19 cellular contexts compared by ENCODE assay signal in the genomic region with DNA sequence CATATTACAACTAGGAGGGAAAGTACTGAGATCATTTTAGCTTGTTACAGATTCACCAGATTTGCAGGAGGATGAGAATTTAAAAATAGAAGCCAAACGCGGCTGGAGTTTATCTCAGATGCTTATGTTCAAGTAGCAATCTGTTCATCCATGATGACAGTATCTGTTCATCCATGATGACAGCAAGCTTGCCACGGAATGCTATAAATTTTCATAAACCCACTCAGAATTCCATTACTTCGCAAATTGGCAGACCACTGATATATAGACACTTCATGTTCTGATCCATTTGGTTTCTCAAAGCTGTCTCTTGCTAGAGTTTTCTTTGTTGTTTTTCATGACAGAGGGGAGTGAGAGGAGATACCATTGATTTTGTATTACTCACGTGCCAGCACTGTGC.
DNase-seq lines count a peak whose midpoint lies in the region; ATAC-seq, FAIRE-seq and TF ChIP-seq lines count a peak whose summit lies in the region.
"Had no signal": no experiment of that assay in that cellular context is flagged by ENCODE, and none has a peak within 500 bp of the region (broad histone marks: within the 10 kb centered on the region; RNA-seq: fewer than 3 reads in every experiment).

No MANE protein-coding gene starts in this region.

- H3K9ac ChIP-seq in endothelial cell of umbilical vein (replicated peaks; ENCODE audit: extremely low read depth, insufficient read depth, low read length): no peak overlapping the region
- H3K9ac ChIP-seq: BLaER1 had no signal

- H3K27ac ChIP-seq in endothelial cell of umbilical vein (ENCODE audit: insufficient read depth, low read depth, low read length): no peak overlapping the region
- H3K27ac ChIP-seq in effector memory CD4-positive, alpha-beta T cell (ENCODE audit: insufficient read depth, low read length, poor library complexity, severe bottlenecking): no peak overlapping the region
- H3K27ac ChIP-seq: BLaER1, RWPE1 had no signal

- H3K79me2 ChIP-seq in endothelial cell of umbilical vein (ENCODE audit: control insufficient read depth, insufficient read depth, low read length): no peaks in the 10 kb centered on the region

- TF ChIP-seq CTCF in endothelial cell of umbilical vein (IDR thresholded peaks at IDR 0.05; ENCODE audit: extremely low read depth in 1 of 2, insufficient read depth in 1 of 2, low read depth in 1 of 2, low read length in 2 of 2): no peak

- intact Hi-C loops in endothelial cell of umbilical vein (cut with micrococcal nuclease): no loop called here

- H2AFZ ChIP-seq in endothelial cell of umbilical vein (ENCODE audit: low read depth, low read length): no peak overlapping the region
- H2AFZ ChIP-seq: GM23338 had no signal

- dilution Hi-C loops in endothelial cell of umbilical vein (cut with MboI; ENCODE audit: extremely low pct_ligation_motif_present, low sequenced_read_pairs): no loop called here

- no peaks in the 10 kb centered on the region for H4K20me1 ChIP-seq in endothelial cell of umbilical vein (replicated peaks; ENCODE audit: control insufficient read depth, extremely low read depth, insufficient read depth, low read length)
- H4K20me1 ChIP-seq: BLaER1 had no signal

- no peaks in the 10 kb centered on the region for H3K27me3 ChIP-seq in endothelial cell of umbilical vein (ENCODE audit: control insufficient read depth in 2 of 2, insufficient read depth in 2 of 2, low read length in 2 of 2)
- H3K27me3 ChIP-seq in effector memory CD4-positive, alpha-beta T cell (replicated peaks; ENCODE audit: control insufficient read depth, insufficient read depth, low read length, poor library complexity, severe bottlenecking): no peaks in the 10 kb centered on the region
- H3K27me3 ChIP-seq: BLaER1 had no signal

- no peak overlapping the region for H3K4me2 ChIP-seq in endothelial cell of umbilical vein (ENCODE audit: insufficient read depth, low read length)
- H3K4me2 ChIP-seq: BLaER1, GM23338 had no signal

- BruUV-seq in endothelial cell of umbilical vein (replicated peaks; lab: Mats Ljungman, UMichigan): no TSS peak

- H3K9me3 ChIP-seq in endothelial cell of umbilical vein (replicated peaks; ENCODE audit: control insufficient read depth, insufficient read depth, low read length): no peaks in the 10 kb centered on the region
- H3K9me3 ChIP-seq in effector memory CD4-positive, alpha-beta T cell (ENCODE audit: control insufficient read depth, low read length): no peaks in the 10 kb centered on the region
- H3K9me3 ChIP-seq: BLaER1 had no signal

- POLR2A ChIA-PET in endothelial cell of umbilical vein (lab: Charles Lee): no interaction called here

- CTCF ChIA-PET in endothelial cell of umbilical vein (lab: Charles Lee): interaction anchor here (2.4 kb wide), 1 partner anchor 97 kb away, joined by 12 read pairs; no protein-coding TSS in a partner anchor

- no peaks in the 10 kb centered on the region for H3K36me3 ChIP-seq in endothelial cell of umbilical vein (ENCODE audit: control insufficient read depth in 2 of 2, extremely low read depth in 1 of 2, insufficient read depth in 2 of 2, low read length in 2 of 2)
- H3K36me3 ChIP-seq in effector memory CD4-positive, alpha-beta T cell (ENCODE audit: control insufficient read depth, insufficient read depth, low read length): no peaks in the 10 kb centered on the region
- H3K36me3 ChIP-seq: BLaER1 had no signal

- no peak for TF ChIP-seq POLR2A in endothelial cell of umbilical vein (IDR thresholded peaks at IDR 0.05; ENCODE audit: low read depth, low read length)

- H3K9me1 ChIP-seq in endothelial cell of umbilical vein (replicated peaks; ENCODE audit: control insufficient read depth, extremely low read depth, insufficient read depth, low read length): no peaks in the 10 kb centered on the region

- ATAC-seq in HG03280 (IDR thresholded peaks at IDR 0.05; ENCODE audit: unreplicated experiment) (no peak), HG03571 (IDR thresholded peaks at IDR 0.05; ENCODE audit: unreplicated experiment) (no peak)
- ATAC-seq: CD8-positive, alpha-beta T cell; GM23338; HepG2; PC-3 had no signal

- DNase-seq in NCI-H69 (lab: John Stamatoyannopoulos, UW) (peak; percentile 62), amniotic epithelial cell (ENCODE audit: low read depth) (peak; percentile 12), endothelial cell of umbilical vein (ENCODE audit: low read depth, low spot score) (no peak), retina (peak; percentile 54)
- DNase-seq in effector memory CD4-positive, alpha-beta T cell: no peak
- DNase-seq: CD8-positive, alpha-beta T cell; DMS79; KG1; NCI-H146; NCI-H446; NCI-H82; PC-3; SW 1271 had no signal

- H3K4me1 ChIP-seq in endothelial cell of umbilical vein (ENCODE audit: control insufficient read depth, extremely low read depth, insufficient read depth, low read length): peaks cover 30% of the 10 kb centered on the region
- H3K4me1 ChIP-seq in effector memory CD4-positive, alpha-beta T cell (ENCODE audit: control insufficient read depth, insufficient read depth, low read length, poor library complexity, severe bottlenecking): no peaks in the 10 kb centered on the region
- H3K4me1 ChIP-seq: BLaER1 had no signal

- H3K4me3 ChIP-seq in endothelial cell of umbilical vein (replicated peaks in 1 of 3; ENCODE audit: insufficient read depth in 1 of 3, low read depth in 1 of 3, low read length in 3 of 3): no peak overlapping the region
- no peak overlapping the region for H3K4me3 ChIP-seq in effector memory CD4-positive, alpha-beta T cell (ENCODE audit: insufficient read depth, low read depth, low read length, poor library complexity, severe bottlenecking)
- H3K4me3 ChIP-seq: BLaER1, GM23338 had no signal

- FAIRE-seq in endothelial cell of umbilical vein (lab: Jason Lieb, UNC): peak; percentile 58
- FAIRE-seq: HepG2 had no signal

TF ChIP-seq in endothelial cell of umbilical vein, 7 proteins besides CTCF, POLR2A, EP300 and RAD21:
- TF ChIP-seq POLR2AphosphoS5 (IDR thresholded peaks at IDR 0.05; ENCODE audit: insufficient read depth, low read depth, low read length): no peak
- no peak for TF ChIP-seq JUN (IDR thresholded peaks at IDR 0.05; ENCODE audit: borderline replicate concordance, insufficient read depth, insufficient read length, low read depth)
- TF ChIP-seq, protein P1, sequence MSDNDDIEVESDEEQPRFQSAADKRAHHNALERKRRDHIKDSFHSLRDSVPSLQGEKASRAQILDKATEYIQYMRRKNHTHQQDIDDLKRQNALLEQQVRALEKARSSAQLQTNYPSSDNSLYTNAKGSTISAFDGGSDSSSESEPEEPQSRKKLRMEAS (IDR thresholded peaks at IDR 0.05; ENCODE audit: insufficient read depth, insufficient read length): no peak
- no peak for TF ChIP-seq FOS (IDR thresholded peaks at IDR 0.05; ENCODE audit: borderline replicate concordance, insufficient read depth, low read length)
- TF ChIP-seq MYC (IDR thresholded peaks at IDR 0.05; ENCODE audit: low read depth, low read length): no peak
- TF ChIP-seq GATA2 (IDR thresholded peaks at IDR 0.05; ENCODE audit: insufficient read depth, insufficient read length, low read depth, low read length): no peak
- no peak for TF ChIP-seq EZH2 (IDR thresholded peaks at IDR 0.05; ENCODE audit: borderline replicate concordance, low read depth, low read length, severe bottlenecking)

Comparison
In these comparisons a context has a peak if more than half of its experiments do, and no peak if none do; other contexts are left out.
1. DNase-seq: peak in NCI-H69 (single experiment), amniotic epithelial cell (single experiment) and retina (single experiment); none in endothelial cell of umbilical vein (single experiment) and effector memory CD4-positive, alpha-beta T cell (0 of 3).